In genomic region chr1:180881806-180882509, GRCh38 we compare ENCODE assay signal across 2 cellular contexts.
TF ChIP-seq lines count a peak whose summit lies in the region.

No MANE protein-coding gene starts in this region.

TF ChIP-seq in GM12891, 5 proteins besides CTCF, POLR2A, EP300 and RAD21:
- TF ChIP-seq PAX5 (IDR thresholded peaks at IDR 0.05; ENCODE audit: insufficient read depth, low read length, severe bottlenecking) (no peak), POLR2AphosphoS5 (IDR thresholded peaks at IDR 0.05; ENCODE audit: low read depth, low read length) (no peak), POU2F2 (IDR thresholded peaks at IDR 0.05; ENCODE audit: low read depth, low read length) (no peak), TAF1 (IDR thresholded peaks at IDR 0.05; ENCODE audit: low read depth, low read length) (no peak), SPI1 (IDR thresholded peaks at IDR 0.05; ENCODE audit: low read depth, low read length) (no peak)

TF ChIP-seq in H1, 55 proteins besides CTCF, POLR2A, EP300 and RAD21:
- TF ChIP-seq SAP30 (IDR thresholded peaks at IDR 0.05; ENCODE audit: insufficient read depth, insufficient replicate concordance, low read length) = no peak
- no peak for TF ChIP-seq TCF12 (IDR thresholded peaks at IDR 0.05; ENCODE audit: low read depth, low read length)
- TF ChIP-seq ATF2 (IDR thresholded peaks at IDR 0.05; ENCODE audit: low read length) = peak; percentile 70; the same call in 1 of the 2 replicates
- TF ChIP-seq RNF2 (IDR thresholded peaks at IDR 0.05; ENCODE audit: borderline replicate concordance, low read depth, low read length, missing control alignments, poor library complexity, severe bottlenecking) = no peak
- no peak for TF ChIP-seq CTBP2 (IDR thresholded peaks at IDR 0.05; ENCODE audit: borderline replicate concordance, insufficient read depth, insufficient read length, low read length)
- TF ChIP-seq GABPA (IDR thresholded peaks at IDR 0.05; ENCODE audit: borderline replicate concordance, insufficient read depth, low read length) = no peak
- TF ChIP-seq HDAC2 (IDR thresholded peaks at IDR 0.05; ENCODE audit: borderline replicate concordance in 1 of 2, low read depth in 2 of 2, low read length in 2 of 2) = no peak
- peak; percentile 72 for TF ChIP-seq CEBPB (IDR thresholded peaks at IDR 0.05; ENCODE audit: low read depth, low read length)
- TF ChIP-seq MAFK (IDR thresholded peaks at IDR 0.05; ENCODE audit: low read depth, low read length) = no peak
- TF ChIP-seq NRF1 (IDR thresholded peaks at IDR 0.05; ENCODE audit: low read depth, low read length) = no peak
- no peak for TF ChIP-seq BACH1 (IDR thresholded peaks at IDR 0.05; ENCODE audit: low read length)
- no peak for TF ChIP-seq CBX5 (IDR thresholded peaks at IDR 0.05; ENCODE audit: low read depth, low read length)
- no peak for TF ChIP-seq SIN3A (conservative IDR thresholded peaks at IDR 0.05 in 1 of 2, IDR thresholded peaks at IDR 0.05 in 1 of 2; ENCODE audit: low read depth in 1 of 2, low read length in 2 of 2)
- TF ChIP-seq POU5F1 (IDR thresholded peaks at IDR 0.05; ENCODE audit: low read depth, low read length) = no peak
- TF ChIP-seq POLR2AphosphoS5 (IDR thresholded peaks at IDR 0.05; ENCODE audit: low read depth, low read length) = no peak
- no peak for TF ChIP-seq SRF (IDR thresholded peaks at IDR 0.05; ENCODE audit: low read depth, low read length)
- TF ChIP-seq JUND (IDR thresholded peaks at IDR 0.05; ENCODE audit: low read length) = peak; percentile 71; the same call in 1 of the 2 replicates
- no peak for TF ChIP-seq GTF2F1 (IDR thresholded peaks at IDR 0.05; ENCODE audit: borderline replicate concordance, low read depth, low read length)
- TF ChIP-seq JUN (IDR thresholded peaks at IDR 0.05; ENCODE audit: low read depth, low read length) = 0 out of 2 replicates have a peak, but pooled peaks have one; percentile 54
- TF ChIP-seq, protein P1, sequence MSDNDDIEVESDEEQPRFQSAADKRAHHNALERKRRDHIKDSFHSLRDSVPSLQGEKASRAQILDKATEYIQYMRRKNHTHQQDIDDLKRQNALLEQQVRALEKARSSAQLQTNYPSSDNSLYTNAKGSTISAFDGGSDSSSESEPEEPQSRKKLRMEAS (IDR thresholded peaks at IDR 0.05) = no peak
- TF ChIP-seq KDM1A (IDR thresholded peaks at IDR 0.05; ENCODE audit: borderline replicate concordance, low read length) = no peak
- no peak for TF ChIP-seq ZNF274 (IDR thresholded peaks at IDR 0.05; ENCODE audit: borderline replicate concordance, extremely low read depth, low read length)
- TF ChIP-seq EZH2 (IDR thresholded peaks at IDR 0.05; ENCODE audit: low read depth, low read length, severe bottlenecking) = no peak
- TF ChIP-seq TAF7 (optimal IDR thresholded peaks at IDR 0.05; ENCODE audit: borderline replicate concordance, low read depth, low read length) = no peak
- TF ChIP-seq TAF1 (IDR thresholded peaks at IDR 0.05; ENCODE audit: low read depth, low read length) = no peak
- no peak for TF ChIP-seq PHF8 (conservative IDR thresholded peaks at IDR 0.05; ENCODE audit: low read depth, low read length)
- no peak for TF ChIP-seq RBBP5 (IDR thresholded peaks at IDR 0.05; ENCODE audit: borderline replicate concordance, low read depth, low read length)
- no peak for TF ChIP-seq ATF3 (IDR thresholded peaks at IDR 0.05; ENCODE audit: insufficient read depth, low read depth, low read length)
